ENCODE assay signal across 8 cellular contexts in genomic region chr3:130746296-130747039, GRCh38. TPM values are rescaled to one million over a fixed set of nuclear protein-coding genes. Genes with fewer than 3 reads are reported as not detected.
DNase-seq lines count a peak whose midpoint lies in the region; ATAC-seq and TF ChIP-seq lines count a peak whose summit lies in the region.

Gene PIK3R4 (minus strand): TSS chr3:130746829. CDS start chr3:130745218, 1,611 bp downstream.

- 0% methylated on average over 42 of the region's 42 CpGs for WGBS in lung, 2 donors

- CTCF ChIA-PET in CD8-positive, alpha-beta memory T cell (lab: Charles Lee), result interaction anchor here (1.4 to 1.5 kb wide), 3 partner anchors 12 to 148 kb away, joined by 3 to 5 read pairs (median 3); partner anchors contain the start of gene ATP2C1

- H3K4me3 ChIP-seq in CD8-positive, alpha-beta memory T cell (ENCODE audit: low read length), result peak within 1 kb of the TSS; percentile 82
- peak within 1 kb of the TSS; percentile 95 for H3K4me3 ChIP-seq in lung

- peak within 1 kb of the TSS in 7 of 8 donors; percentile 93 to 99 (median 98) for H3K27ac Mint-ChIP-seq in CD8-positive, alpha-beta memory T cell

- peak within 1 kb of the TSS in 6 of 7 donors; percentile 89 to 90 (median 89) for H3K4me3 Mint-ChIP-seq in CD8-positive, alpha-beta memory T cell

- POLR2A ChIA-PET in CD8-positive, alpha-beta memory T cell (lab: Charles Lee), result interaction anchor here (3.0 kb wide), 1 partner anchor 148 kb away, joined by 24 read pairs; the partner anchor contains the start of gene ATP2C1

- H3K27me3 ChIP-seq in CD8-positive, alpha-beta memory T cell (ENCODE audit: insufficient read depth, low read length, poor library complexity, severe bottlenecking), result no peaks in the 10 kb centered on the region
- H3K27me3 ChIP-seq in lung (ENCODE audit: control insufficient read depth, insufficient read depth), result no peaks in the 10 kb centered on the region

- peaks cover 0 to 9% of the 10 kb centered on the region in 2 donors for H3K27me3 Mint-ChIP-seq in CD8-positive, alpha-beta memory T cell

- H3K36me3 Mint-ChIP-seq in CD8-positive, alpha-beta memory T cell, result peaks cover 4 to 33% (median 6%) of the 10 kb centered on the region in 3 donors

- H3K9me3 ChIP-seq in CD8-positive, alpha-beta memory T cell (ENCODE audit: low read length), result no peaks in the 10 kb centered on the region
- H3K9me3 ChIP-seq in lung (ENCODE audit: control insufficient read depth in 2 of 2, insufficient read depth in 1 of 2, low read length in 1 of 2), result no peaks in the 10 kb centered on the region

- peak; percentile 89 to 97 (median 94) for DNase-seq in CD8-positive, alpha-beta memory T cell
- DNase-seq in HS-5 (ENCODE audit: low read depth), result peak; percentile 92
- peak; percentile 90 for DNase-seq in NK-92 treated with Interleukin-12 subunit alpha and Interleukin-12 subunit beta, amount 100 ng/mL, for 24 hours (lab: John Stamatoyannopoulos, UW)
- peak; percentile 94 for DNase-seq in activated CD8-positive, alpha-beta memory T cell treated with anti-CD3 and anti-CD28 coated beads for 24 hours
- peak; percentile 92 for DNase-seq in effector CD8-positive, alpha-beta T cell (lab: John Stamatoyannopoulos, UW)
- DNase-seq in lung (ENCODE audit: low spot score), result peak; percentile 96
- DNase-seq in stimulated activated CD4-positive, alpha-beta T cell treated with anti-CD3 and anti-CD28 coated beads, TNF-alpha, amount 100 ng/mL, for 4 hours (ENCODE audit: low read depth in 3 of 3), result peak; percentile 79 to 93 (median 90)

- TF ChIP-seq CTCF in lung (IDR thresholded peaks at IDR 0.05; ENCODE audit: control extremely low read depth, extremely low read depth), result no peak

- peaks cover 48 to 53% (median 51%) of the 10 kb centered on the region in 3 donors for H3K4me1 Mint-ChIP-seq in CD8-positive, alpha-beta memory T cell

- peaks cover 43% of the 10 kb centered on the region for H3K4me1 ChIP-seq in CD8-positive, alpha-beta memory T cell (ENCODE audit: insufficient read depth, low read length)
- H3K4me1 ChIP-seq in lung (ENCODE audit: control insufficient read depth in 2 of 2, insufficient read depth in 2 of 2, low read length in 2 of 2), result peaks cover 3 to 18% of the 10 kb centered on the region in 2 donors

- no peaks in the 10 kb centered on the region for H3K9me3 Mint-ChIP-seq in CD8-positive, alpha-beta memory T cell

- peaks cover 10% of the 10 kb centered on the region for H3K36me3 ChIP-seq in CD8-positive, alpha-beta memory T cell (ENCODE audit: insufficient read depth, low read length)
- peaks cover 3 to 4% of the 10 kb centered on the region in 2 donors for H3K36me3 ChIP-seq in lung (ENCODE audit: control insufficient read depth in 2 of 2, insufficient read depth in 2 of 2, low read length in 2 of 2)

- peak; percentile 93 for ATAC-seq in GM19468 (IDR thresholded peaks at IDR 0.05; ENCODE audit: extremely low read depth, unreplicated experiment)
- ATAC-seq in lung (ENCODE audit: insufficient read depth, low FRiP score), result peak; percentile 84

- peak within 1 kb of the TSS; percentile 91 for H3K27ac ChIP-seq in CD8-positive, alpha-beta memory T cell (ENCODE audit: low read depth, low read length)
- H3K27ac ChIP-seq in lung (ENCODE audit: low read depth in 1 of 2, low read length in 1 of 2), result peak within 1 kb of the TSS; percentile 90 to 96

RNA-seq across cellular contexts. Expression of gene PIK3R4, which starts in this region (rescaled TPM):
- 10 to 100 TPM; 32.0 to 34.8 TPM for total RNA-seq in CD8-positive, alpha-beta memory T cell
- 20.8 TPM for polyA plus RNA-seq in CD8-positive, alpha-beta memory T cell
- total RNA-seq in lung, result 10 to 100 TPM; 28.3 to 43.0 TPM
- polyA plus RNA-seq in lung, result 10 to 100 TPM; 21.6 to 23.3 TPM

Comparison
In these comparisons a context has a peak if more than half of its experiments do, and no peak if none do; other contexts are left out.
1. Peak in every context shown above with its lines: DNase-seq, ATAC-seq, H3K4me3 ChIP-seq and H3K27ac ChIP-seq.